In the genomic region with DNA sequence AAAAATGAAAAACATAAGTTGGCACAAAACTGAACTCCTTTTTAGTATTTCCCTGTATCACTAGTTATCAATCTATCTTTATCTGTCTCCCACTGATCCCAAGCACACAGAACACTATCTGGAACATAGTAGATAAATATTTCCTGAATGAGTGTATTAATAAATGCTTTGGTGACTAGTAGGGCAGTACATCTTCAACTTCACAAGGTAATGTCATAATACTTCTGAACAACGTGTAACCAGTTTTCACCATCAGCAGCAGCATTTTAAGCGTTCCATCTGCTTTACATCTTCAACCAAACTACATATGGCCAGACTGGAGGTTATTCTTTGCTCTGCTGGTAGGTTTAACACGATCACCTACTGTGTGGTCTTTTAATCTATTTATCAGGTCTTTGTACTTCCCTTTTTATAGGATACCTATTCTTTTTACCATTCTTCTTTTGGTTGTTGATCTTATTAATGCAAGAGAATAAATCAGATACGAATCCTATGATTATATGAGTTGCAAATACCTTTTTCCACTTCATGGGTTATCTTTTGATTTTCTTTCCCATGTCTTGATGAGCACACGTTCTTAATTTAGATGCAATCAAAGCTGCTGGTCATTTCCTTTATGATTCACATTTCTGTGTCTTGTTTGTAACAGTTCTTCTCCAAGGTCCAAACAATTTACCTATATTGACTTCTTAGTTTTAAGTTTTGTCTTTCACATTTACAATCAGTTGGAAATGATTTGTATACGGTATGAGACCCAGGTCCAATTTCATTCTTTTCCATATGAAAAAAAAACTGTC, we compare ENCODE assay signal across 14 cellular contexts. TPM values are rescaled to one million over a fixed set of nuclear protein-coding genes. Genes with fewer than 3 reads are reported as not detected.
DNase-seq lines count a peak whose midpoint lies in the region; ATAC-seq and TF ChIP-seq lines count a peak whose summit lies in the region.
"Had no signal": no experiment of that assay in that cellular context is flagged by ENCODE, and none has a peak within 500 bp of the region (broad histone marks: within the 10 kb centered on the region; RNA-seq: fewer than 3 reads in every experiment).

No MANE protein-coding gene starts in this region.

- H3K36me3 Mint-ChIP-seq in activated T-cell treated with anti-CD3 and anti-CD28 coated beads, Interleukin-2, amount 50 U/mL, for 72 hours (ENCODE audit: insufficient read depth in 2 of 2) = peaks cover 0 to 4% of the 10 kb centered on the region in 2 donors

- H2AFZ ChIP-seq in PC-3 (ENCODE audit: low read length) = no peak overlapping the region

- H3K9me3 ChIP-seq in skeletal muscle satellite cell (replicated peaks; ENCODE audit: low read length) (no peaks in the 10 kb centered on the region), PC-3 (ENCODE audit: low read length) (no peaks in the 10 kb centered on the region)

- intact Hi-C loops in PC-3 (cut with micrococcal nuclease) = no loop called here

- no peak overlapping the region for H3K9ac ChIP-seq in skeletal muscle satellite cell (ENCODE audit: low read depth, low read length)
- no peak overlapping the region for H3K9ac ChIP-seq in PC-3 (ENCODE audit: low read length)

- no peak for DNase-seq in activated T-cell treated with anti-CD3 and anti-CD28 coated beads, Interleukin-2, amount 50 U/mL, for 72 hours
- DNase-seq in activated T-cell treated with anti-CD3 and anti-CD28 coated beads, Interleukin-2, amount 50 U/mL, for 48 hours = no peak
- DNase-seq in fibroblast of gingiva (ENCODE audit: low read depth) (peak; percentile 9), KG1 (lab: John Stamatoyannopoulos, UW) (no peak), PC-3 (no peak)
- DNase-seq: activated CD8-positive, alpha-beta memory T cell treated with anti-CD3 and anti-CD28 coated beads for 24 hours; activated effector memory CD4-positive, alpha-beta T cell treated with Interleukin-2 at 50 U/mL for 16 hours; effector CD4-positive, alpha-beta T cell; NCI-H1436; stimulated activated naive CD8-positive, alpha-beta T cell treated with anti-CD3 and anti-CD28 coated beads, Interleukin-15, Interleukin-2, amounts not matched to agents 100 U/mL and 50 U/mL, for 24 hours; WERI-Rb-1 had no signal

- H3K27me3 ChIP-seq in skeletal muscle satellite cell (ENCODE audit: control insufficient read depth, insufficient read depth, low read length) = no peaks in the 10 kb centered on the region
- no peaks in the 10 kb centered on the region for H3K27me3 ChIP-seq in PC-3 (ENCODE audit: low read length)

- no peak overlapping the region for H3K27ac ChIP-seq in PC-3 (ENCODE audit: low read length)
- H3K27ac ChIP-seq: WERI-Rb-1 had no signal

- no peaks in the 10 kb centered on the region for H3K9me3 Mint-ChIP-seq in activated T-cell treated with anti-CD3 and anti-CD28 coated beads, Interleukin-2, amount 50 U/mL, for 72 hours

- H3F3A ChIP-seq in PC-3 (ENCODE audit: low read length, unreplicated experiment) = no peaks in the 10 kb centered on the region

- CTCF ChIA-PET in PC-3 (lab: Charles Lee) = no interaction called here

- H3K4me3 Mint-ChIP-seq in activated T-cell treated with anti-CD3 and anti-CD28 coated beads, Interleukin-2, amount 50 U/mL, for 72 hours = no peak overlapping the region

- H3K4me2 ChIP-seq in skeletal muscle satellite cell (ENCODE audit: low read length) (peak overlapping the region; percentile 43), PC-3 (ENCODE audit: low read length) (no peak overlapping the region)

- BruUV-seq in PC-3 (replicated peaks; lab: Mats Ljungman, UMichigan) = no TSS peak

- no peaks in the 10 kb centered on the region for H3K27me3 Mint-ChIP-seq in activated T-cell treated with anti-CD3 and anti-CD28 coated beads, Interleukin-2, amount 50 U/mL, for 72 hours (ENCODE audit: low read depth)

- POLR2A ChIA-PET in PC-3 (lab: Charles Lee; ENCODE audit: unreplicated experiment) = no interaction called here

- peaks cover 58% of the 10 kb centered on the region for H4K20me1 ChIP-seq in PC-3 (ENCODE audit: low read length)

- ATAC-seq in activated T-cell treated with anti-CD3 and anti-CD28 coated beads, Interleukin-2, amount 50 U/mL, for 72 hours (replicated peaks in 1 of 2) = no peak
- ATAC-seq in SK-N-SH treated with all-trans-retinoic acid at 6 μM for 48 hours (peak; percentile 77), PC-3 (no peak), GM19452 (IDR thresholded peaks at IDR 0.05; ENCODE audit: unreplicated experiment) (no peak)
- ATAC-seq: stimulated activated naive CD8-positive, alpha-beta T cell treated with anti-CD3 and anti-CD28 coated beads, Interleukin-15, Interleukin-2, amounts not matched to agents 100 U/mL and 50 U/mL, for 24 hours had no signal

- H3K4me1 Mint-ChIP-seq in activated T-cell treated with anti-CD3 and anti-CD28 coated beads, Interleukin-2, amount 50 U/mL, for 72 hours (ENCODE audit: low read depth) = peaks cover 62% of the 10 kb centered on the region

- peaks cover 99% of the 10 kb centered on the region for H3K79me2 ChIP-seq in PC-3 (ENCODE audit: low read length)

- no peak overlapping the region for H3K4me3 ChIP-seq in skeletal muscle satellite cell (ENCODE audit: low read length)
- no peak overlapping the region for H3K4me3 ChIP-seq in PC-3 (ENCODE audit: low read length)

- H3K36me3 ChIP-seq in skeletal muscle satellite cell (ENCODE audit: insufficient read depth, low read length) = no peaks in the 10 kb centered on the region
- H3K36me3 ChIP-seq in PC-3 (ENCODE audit: low read depth, low read length) = peaks cover 25% of the 10 kb centered on the region; the same call in 1 of the 2 replicates

- peak overlapping the region; percentile 47 for H3K27ac Mint-ChIP-seq in activated T-cell treated with anti-CD3 and anti-CD28 coated beads, Interleukin-2, amount 50 U/mL, for 72 hours

- no peak for TF ChIP-seq CTCF in PC-3 (conservative IDR thresholded peaks at IDR 0.05; ENCODE audit: low read depth, low read length)

- H3K4me1 ChIP-seq in skeletal muscle satellite cell (ENCODE audit: control insufficient read depth, insufficient read depth, low read length) (peaks cover 20% of the 10 kb centered on the region), PC-3 (ENCODE audit: insufficient read depth, low read length) (no peaks in the 10 kb centered on the region)

- no peaks in the 10 kb centered on the region for H3K9me2 ChIP-seq in PC-3 (replicated peaks; ENCODE audit: low read length)

TF ChIP-seq in SK-N-SH treated with all-trans-retinoic acid at 6 μM for 48 hours, 23 proteins besides CTCF, POLR2A, EP300 and RAD21 (continues in another document):
- TF ChIP-seq TOX (CRISPR knock-in tag; IDR thresholded peaks at IDR 0.05; ENCODE audit: borderline replicate concordance) = no peak
- no peak for TF ChIP-seq CSDC2 (CRISPR knock-in tag; IDR thresholded peaks at IDR 0.05)
- no peak for TF ChIP-seq ZNF8 (CRISPR knock-in tag; IDR thresholded peaks at IDR 0.05)
- no peak for TF ChIP-seq ISL1 (CRISPR knock-in tag; IDR thresholded peaks at IDR 0.05)
- no peak for TF ChIP-seq PPARA (CRISPR knock-in tag; IDR thresholded peaks at IDR 0.05; ENCODE audit: borderline replicate concordance)
- no peak for TF ChIP-seq RARB (CRISPR knock-in tag; IDR thresholded peaks at IDR 0.05)
- no peak for TF ChIP-seq ZNF565 (CRISPR knock-in tag; conservative IDR thresholded peaks at IDR 0.05; ENCODE audit: low read depth)
- TF ChIP-seq ESRRG (CRISPR knock-in tag; IDR thresholded peaks at IDR 0.05) = no peak
- TF ChIP-seq GLIS3 (CRISPR knock-in tag; IDR thresholded peaks at IDR 0.05) = no peak
- TF ChIP-seq ZFP3 (CRISPR knock-in tag; IDR thresholded peaks at IDR 0.05) = no peak
- TF ChIP-seq, protein P1, sequence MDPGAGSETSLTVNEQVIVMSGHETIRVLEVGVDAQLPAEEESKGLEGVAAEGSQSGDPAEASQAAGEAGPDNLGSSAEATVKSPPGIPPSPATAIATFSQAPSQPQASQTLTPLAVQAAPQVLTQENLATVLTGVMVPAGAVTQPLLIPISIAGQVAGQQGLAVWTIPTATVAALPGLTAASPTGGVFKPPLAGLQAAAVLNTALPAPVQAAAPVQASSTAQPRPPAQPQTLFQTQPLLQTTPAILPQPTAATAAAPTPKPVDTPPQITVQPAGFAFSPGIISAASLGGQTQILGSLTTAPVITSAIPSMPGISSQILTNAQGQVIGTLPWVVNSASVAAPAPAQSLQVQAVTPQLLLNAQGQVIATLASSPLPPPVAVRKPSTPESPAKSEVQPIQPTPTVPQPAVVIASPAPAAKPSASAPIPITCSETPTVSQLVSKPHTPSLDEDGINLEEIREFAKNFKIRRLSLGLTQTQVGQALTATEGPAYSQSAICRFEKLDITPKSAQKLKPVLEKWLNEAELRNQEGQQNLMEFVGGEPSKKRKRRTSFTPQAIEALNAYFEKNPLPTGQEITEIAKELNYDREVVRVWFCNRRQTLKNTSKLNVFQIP (CRISPR knock-in tag; IDR thresholded peaks at IDR 0.05; ENCODE audit: borderline replicate concordance, low read depth) = no peak
- TF ChIP-seq BACH2 (CRISPR knock-in tag; IDR thresholded peaks at IDR 0.05; ENCODE audit: borderline replicate concordance) = no peak
- TF ChIP-seq, protein P2, sequence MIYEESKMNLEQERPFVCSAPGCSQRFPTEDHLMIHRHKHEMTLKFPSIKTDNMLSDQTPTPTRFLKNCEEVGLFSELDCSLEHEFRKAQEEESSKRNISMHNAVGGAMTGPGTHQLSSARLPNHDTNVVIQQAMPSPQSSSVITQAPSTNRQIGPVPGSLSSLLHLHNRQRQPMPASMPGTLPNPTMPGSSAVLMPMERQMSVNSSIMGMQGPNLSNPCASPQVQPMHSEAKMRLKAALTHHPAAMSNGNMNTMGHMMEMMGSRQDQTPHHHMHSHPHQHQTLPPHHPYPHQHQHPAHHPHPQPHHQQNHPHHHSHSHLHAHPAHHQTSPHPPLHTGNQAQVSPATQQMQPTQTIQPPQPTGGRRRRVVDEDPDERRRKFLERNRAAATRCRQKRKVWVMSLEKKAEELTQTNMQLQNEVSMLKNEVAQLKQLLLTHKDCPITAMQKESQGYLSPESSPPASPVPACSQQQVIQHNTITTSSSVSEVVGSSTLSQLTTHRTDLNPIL (CRISPR knock-in tag; IDR thresholded peaks at IDR 0.05; ENCODE audit: low read depth) = no peak
- no peak for TF ChIP-seq OSR1 (CRISPR knock-in tag; IDR thresholded peaks at IDR 0.05)
- no peak for TF ChIP-seq ZNF70 (CRISPR knock-in tag; IDR thresholded peaks at IDR 0.05)

RNA-seq across cellular contexts. Expression of a gene that starts 16.3 kb away (rescaled TPM):
- total RNA-seq in activated T-cell treated with anti-CD3 and anti-CD28 coated beads, Interleukin-2, amount 50 U/mL, for 72 hours = 100 to 1,000 TPM; 140 to 146 TPM
- 80.4 and 87.2 TPM in 2 replicates for total RNA-seq in skeletal muscle satellite cell (2012; rRNA removed)
- total RNA-seq in PC-3 (2014; rRNA removed) = 63.0 and 97.7 TPM in 2 replicates

RNA-seq across cellular contexts. Expression of a gene that starts 17.9 kb away (rescaled TPM):
- total RNA-seq in activated T-cell treated with anti-CD3 and anti-CD28 coated beads, Interleukin-2, amount 50 U/mL, for 72 hours = 10 to 100 TPM; 28.3 to 30.3 TPM
- total RNA-seq in skeletal muscle satellite cell (2012; rRNA removed) = 12.4 and 14.0 TPM in 2 replicates
- 26.6 and 28.5 TPM in 2 replicates for total RNA-seq in PC-3 (2014; rRNA removed)

RNA-seq across cellular contexts. Expression of a gene that starts 46.2 kb away (rescaled TPM):
- total RNA-seq in activated T-cell treated with anti-CD3 and anti-CD28 coated beads, Interleukin-2, amount 50 U/mL, for 72 hours = 1 to 10 TPM; 5.2 to 5.9 TPM
- total RNA-seq in skeletal muscle satellite cell (2012; rRNA removed) = 0.87 and 1.0 TPM in 2 replicates
- 1.6 and 1.9 TPM in 2 replicates for total RNA-seq in PC-3 (2014; rRNA removed)
